ENCODE assay signal across 1 cellular context in the genomic region with DNA sequence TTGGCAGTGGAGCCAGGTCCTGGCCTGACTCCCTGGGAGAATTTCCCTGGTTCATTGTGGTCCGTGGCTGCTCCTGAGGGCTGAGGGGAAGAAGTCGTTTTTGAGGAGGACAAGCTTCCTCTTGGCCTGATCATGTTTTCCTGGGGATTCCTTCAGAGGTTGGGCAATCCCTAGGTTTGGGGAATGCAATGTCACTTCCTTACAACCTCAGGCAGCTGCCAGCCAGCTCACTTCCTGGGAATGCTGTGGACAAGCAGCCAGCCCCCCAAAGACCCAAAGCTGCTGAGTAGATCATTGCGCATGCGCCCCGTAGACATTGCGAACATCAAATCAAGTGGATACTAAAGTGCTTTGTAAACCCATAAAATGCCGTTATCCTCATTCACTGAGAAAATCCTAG.
TF ChIP-seq lines count a peak whose summit lies in the region.

No MANE protein-coding gene starts in this region.

TF ChIP-seq in IMR-90, 13 proteins besides CTCF, POLR2A, EP300 and RAD21 (continued from another document):
- no peak for TF ChIP-seq MXI1 (IDR thresholded peaks at IDR 0.05; ENCODE audit: borderline replicate concordance, low read depth, low read length)
